23 cellular contexts compared by ENCODE assay signal in the genomic region with DNA sequence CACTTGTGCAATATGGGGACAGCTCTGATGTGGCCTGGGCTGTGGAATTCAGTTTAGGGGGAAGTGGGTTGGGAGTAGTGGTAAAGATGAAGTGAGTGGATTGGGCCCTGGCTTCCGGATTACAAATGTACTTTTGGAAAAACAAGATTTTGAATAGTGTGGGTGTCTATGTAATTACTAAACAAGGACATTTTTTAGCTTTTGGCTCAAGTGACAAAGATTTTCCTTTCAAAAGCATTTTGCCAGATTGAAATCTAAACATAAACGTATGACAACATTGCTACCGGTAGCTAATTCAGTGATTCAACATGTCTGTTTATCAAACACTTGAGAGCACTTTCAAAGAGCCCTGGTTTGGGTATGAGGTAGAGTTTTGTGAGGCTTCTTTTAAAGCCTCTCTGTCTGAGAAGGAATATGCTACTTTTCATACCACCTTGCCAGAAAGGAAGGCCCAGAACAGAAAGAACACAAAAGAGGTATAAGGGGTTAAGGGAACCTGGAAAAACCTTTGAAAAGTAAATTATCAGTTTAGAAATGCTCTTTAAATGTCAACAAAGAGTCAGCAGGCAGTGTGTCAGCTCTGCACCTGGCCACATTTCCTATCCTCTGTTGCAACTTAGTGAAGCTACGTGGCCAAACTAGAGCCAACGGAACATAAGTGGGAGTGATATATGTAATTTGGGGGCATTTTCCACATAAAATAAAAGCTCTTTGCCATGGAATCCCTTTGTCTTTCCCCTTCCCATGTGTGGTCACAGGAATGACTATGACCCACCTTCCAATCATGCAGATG.
"Had no signal": no experiment of that assay in that cellular context is flagged by ENCODE, and none has a peak within 500 bp of the region (broad histone marks: within the 10 kb centered on the region; RNA-seq: fewer than 3 reads in every experiment).

No MANE protein-coding gene starts in this region.

- H3K27me3 Mint-ChIP-seq: activated naive CD4-positive, alpha-beta T cell treated with anti-CD3 and anti-CD28 coated beads, Interleukin-2, amount 10 ng/mL, durations not matched to agents 7 days and 5 days; central memory CD8-positive, alpha-beta T cell; memory B cell; naive thymus-derived CD8-positive, alpha-beta T cell; stimulated activated naive B cell treated with anti-CD40 and anti-IgM and Interleukin-4, amounts not matched to agents 10 μg/mL and 1 μg/mL and 100 μg/mL, for 72 hours had no signal

- H3K4me3 ChIP-seq: colonic mucosa, esophagus muscularis mucosa, heart right ventricle, sigmoid colon, thoracic aorta, upper lobe of left lung had no signal

- H3K27ac Mint-ChIP-seq: activated naive CD4-positive, alpha-beta T cell treated with anti-CD3 and anti-CD28 coated beads, Interleukin-2, amount 10 ng/mL, durations not matched to agents 7 days and 5 days; memory B cell; naive thymus-derived CD8-positive, alpha-beta T cell; stimulated activated naive B cell treated with anti-CD40 and anti-IgM and Interleukin-4, amounts not matched to agents 10 μg/mL and 1 μg/mL and 100 μg/mL, for 72 hours had no signal

- H3K36me3 Mint-ChIP-seq: activated naive CD4-positive, alpha-beta T cell treated with anti-CD3 and anti-CD28 coated beads, Interleukin-2, amount 10 ng/mL, durations not matched to agents 7 days and 5 days; memory B cell; naive thymus-derived CD8-positive, alpha-beta T cell; stimulated activated naive B cell treated with anti-CD40 and anti-IgM and Interleukin-4, amounts not matched to agents 10 μg/mL and 1 μg/mL and 100 μg/mL, for 72 hours had no signal

- H3K36me3 ChIP-seq: colonic mucosa, esophagus muscularis mucosa, heart right ventricle, sigmoid colon, thoracic aorta, upper lobe of left lung had no signal

- H3K9me3 Mint-ChIP-seq: activated naive CD4-positive, alpha-beta T cell treated with anti-CD3 and anti-CD28 coated beads, Interleukin-2, amount 10 ng/mL, durations not matched to agents 7 days and 5 days; memory B cell had no signal

- H3K27ac ChIP-seq: colonic mucosa, esophagus muscularis mucosa, heart right ventricle, parathyroid adenoma, sigmoid colon, thoracic aorta, upper lobe of left lung had no signal

- H3K4me1 Mint-ChIP-seq: activated naive CD4-positive, alpha-beta T cell treated with anti-CD3 and anti-CD28 coated beads, Interleukin-2, amount 10 ng/mL, durations not matched to agents 7 days and 5 days; central memory CD8-positive, alpha-beta T cell; memory B cell; naive thymus-derived CD8-positive, alpha-beta T cell; stimulated activated naive B cell treated with anti-CD40 and anti-IgM and Interleukin-4, amounts not matched to agents 10 μg/mL and 1 μg/mL and 100 μg/mL, for 72 hours had no signal

- H3K4me1 ChIP-seq: colonic mucosa, esophagus muscularis mucosa, parathyroid adenoma, sigmoid colon, upper lobe of left lung had no signal

- H3K27me3 ChIP-seq: colonic mucosa, esophagus muscularis mucosa, heart right ventricle, sigmoid colon, upper lobe of left lung had no signal

- DNase-seq: activated CD4-positive, alpha-beta T cell treated with anti-CD3 and anti-CD28 coated beads, Interleukin-2, amount 50 U/mL, for 1 hour; activated CD4-positive, CD25-positive, alpha-beta regulatory T cell treated with anti-CD3 and anti-CD28 coated beads, Interleukin-2, amount 50 U/mL, for 72 hours; activated CD8-positive, alpha-beta memory T cell treated with anti-CD3 and anti-CD28 coated beads for 24 hours; activated CD8-positive, alpha-beta memory T cell treated with anti-CD3 and anti-CD28 coated beads, Interleukin-2, amount 50 U/mL, for 48 hours; activated effector memory CD4-positive, alpha-beta T cell treated with Interleukin-2 at 50 U/mL for 16 hours; activated naive CD4-positive, alpha-beta T cell treated with anti-CD3 and anti-CD28 coated beads, Interleukin-2, amount 10 ng/mL, durations not matched to agents 7 days and 5 days; activated T-cell treated with anti-CD3 and anti-CD28 coated beads, Interleukin-2, amount 50 U/mL, for 48 hours; aorta; colonic mucosa; heart right ventricle; left ventricle myocardium superior; naive thymus-derived CD8-positive, alpha-beta T cell; sigmoid colon; stimulated activated CD4-positive, alpha-beta T cell treated with anti-CD3 and anti-CD28 coated beads, Interleukin-4, amount 100 ng/mL, for 4 hours; stimulated activated naive B cell treated with anti-CD40 and anti-IgM and Interleukin-4, amounts not matched to agents 10 μg/mL and 1 μg/mL and 100 μg/mL, for 72 hours; T-helper 1 cell; T1000; upper lobe of left lung had no signal

- ATAC-seq: heart right ventricle; left ventricle myocardium superior; naive thymus-derived CD8-positive, alpha-beta T cell; stimulated activated naive B cell treated with anti-CD40 and anti-IgM and Interleukin-4, amounts not matched to agents 10 μg/mL and 1 μg/mL and 100 μg/mL, for 72 hours had no signal

- H3K4me3 Mint-ChIP-seq: activated naive CD4-positive, alpha-beta T cell treated with anti-CD3 and anti-CD28 coated beads, Interleukin-2, amount 10 ng/mL, durations not matched to agents 7 days and 5 days; central memory CD8-positive, alpha-beta T cell; memory B cell; naive thymus-derived CD8-positive, alpha-beta T cell; stimulated activated naive B cell treated with anti-CD40 and anti-IgM and Interleukin-4, amounts not matched to agents 10 μg/mL and 1 μg/mL and 100 μg/mL, for 72 hours had no signal

- H3K9me3 ChIP-seq: colonic mucosa, esophagus muscularis mucosa, heart right ventricle, sigmoid colon, thoracic aorta, upper lobe of left lung had no signal
